1 cellular context compared by ENCODE assay signal in genomic region chr1:221961532-221962292, GRCh38.
TF ChIP-seq lines count a peak whose summit lies in the region.

No MANE protein-coding gene starts in this region.

TF ChIP-seq in K562, 482 proteins besides CTCF, POLR2A, EP300 and RAD21 (continued from another document and continues in another):
- no peak for TF ChIP-seq BCLAF1 (IDR thresholded peaks at IDR 0.05; ENCODE audit: borderline replicate concordance in 1 of 2, control insufficient read depth in 1 of 2, low read depth in 2 of 2, low read length in 1 of 2)
- peak; percentile 62; the same call in 1 of the 2 replicates for TF ChIP-seq IFI16 (CRISPR knock-in tag; IDR thresholded peaks at IDR 0.05)
- TF ChIP-seq GTF3C2 (IDR thresholded peaks at IDR 0.05; ENCODE audit: borderline replicate concordance, extremely low read depth, insufficient read length): no peak
- no peak for TF ChIP-seq ZNF140 (CRISPR knock-in tag; IDR thresholded peaks at IDR 0.05)
- peak; percentile 27; the same call in 1 of the 2 replicates for TF ChIP-seq ATF4 (CRISPR knock-in tag; IDR thresholded peaks at IDR 0.05)
- no peak for TF ChIP-seq ADNP (tag; IDR thresholded peaks at IDR 0.05)
- no peak for TF ChIP-seq GATA2 (CRISPR knock-in tag; IDR thresholded peaks at IDR 0.05)
- no peak for TF ChIP-seq YY1 (IDR thresholded peaks at IDR 0.05; ENCODE audit: borderline replicate concordance in 1 of 3, control insufficient read depth in 1 of 3, extremely low read depth in 1 of 3, insufficient read depth in 3 of 3, insufficient read length in 1 of 3, insufficient replicate concordance in 2 of 3, low read depth in 1 of 3, low read length in 2 of 3)
- no peak for TF ChIP-seq ZNF609 (CRISPR knock-in tag; IDR thresholded peaks at IDR 0.05; ENCODE audit: borderline replicate concordance)
- no peak for TF ChIP-seq ZNF41 (CRISPR knock-in tag; conservative IDR thresholded peaks at IDR 0.05)
- TF ChIP-seq KAT7 (CRISPR knock-in tag; IDR thresholded peaks at IDR 0.05; ENCODE audit: borderline replicate concordance): no peak
- TF ChIP-seq CC2D1A (IDR thresholded peaks at IDR 0.05): no peak
- TF ChIP-seq NR2C2 (CRISPR knock-in tag; IDR thresholded peaks at IDR 0.05): no peak
- peak; percentile 45; the same call in 1 of the 2 replicates for TF ChIP-seq NR2C2 (tag; IDR thresholded peaks at IDR 0.05)
- no peak for TF ChIP-seq FUS (optimal IDR thresholded peaks at IDR 0.05; ENCODE audit: low read depth, low read length)
- TF ChIP-seq SMARCA4 (IDR thresholded peaks at IDR 0.05): peak; percentile 63; the same call in 1 of the 2 replicates
- no peak for TF ChIP-seq CBFA2T2 (conservative IDR thresholded peaks at IDR 0.05)
- no peak for TF ChIP-seq MAX (CRISPR knock-in tag; IDR thresholded peaks at IDR 0.05)
- TF ChIP-seq FOXJ2 (tag; IDR thresholded peaks at IDR 0.05): no peak
- peak; percentile 52; the same call in 1 of the 2 replicates for TF ChIP-seq RAD51 (IDR thresholded peaks at IDR 0.05; ENCODE audit: borderline replicate concordance, low read depth)
- TF ChIP-seq ZBTB12 (CRISPR knock-in tag; IDR thresholded peaks at IDR 0.05): 0 out of 2 replicates have a peak, but pooled peaks have one; percentile 14
- TF ChIP-seq DEAF1 (CRISPR knock-in tag; IDR thresholded peaks at IDR 0.05): peak; percentile 28; the same call in 1 of the 2 replicates
- no peak for TF ChIP-seq BACH1 (tag; IDR thresholded peaks at IDR 0.05)
- TF ChIP-seq ZBTB17 (CRISPR knock-in tag; IDR thresholded peaks at IDR 0.05): peak; percentile 43; the same call in 1 of the 2 replicates
- no peak for TF ChIP-seq CAMTA2 (CRISPR knock-in tag; conservative IDR thresholded peaks at IDR 0.05)
- TF ChIP-seq POLR2H (tag; IDR thresholded peaks at IDR 0.05; ENCODE audit: low read depth): no peak
- no peak for TF ChIP-seq MYBL2 (IDR thresholded peaks at IDR 0.05; ENCODE audit: low read depth)
- TF ChIP-seq MYBL2 (CRISPR knock-in tag; IDR thresholded peaks at IDR 0.05; ENCODE audit: borderline replicate concordance): no peak
- TF ChIP-seq MEIS2 (IDR thresholded peaks at IDR 0.05; ENCODE audit: partially characterized antibody): peak; percentile 34
- TF ChIP-seq NFATC3 (IDR thresholded peaks at IDR 0.05): no peak
- TF ChIP-seq MTA2 (IDR thresholded peaks at IDR 0.05; ENCODE audit: low read depth): no peak
- no peak for TF ChIP-seq REST (CRISPR knock-in tag; IDR thresholded peaks at IDR 0.05; ENCODE audit: low read depth)
- TF ChIP-seq SIN3A (IDR thresholded peaks at IDR 0.05; ENCODE audit: borderline replicate concordance in 2 of 2, control insufficient read depth in 1 of 2, low read depth in 2 of 2, low read length in 2 of 2): no peak
- TF ChIP-seq ZNF764 (CRISPR knock-in tag; IDR thresholded peaks at IDR 0.05; ENCODE audit: low read depth): no peak
- no peak for TF ChIP-seq ZNF12 (CRISPR knock-in tag; IDR thresholded peaks at IDR 0.05)
- TF ChIP-seq HLTF (IDR thresholded peaks at IDR 0.05): no peak
- TF ChIP-seq ZNF239 (CRISPR knock-in tag; IDR thresholded peaks at IDR 0.05): peak; percentile 16; the same call in 1 of the 2 replicates
- TF ChIP-seq SMAD2 (IDR thresholded peaks at IDR 0.05; ENCODE audit: low read depth, low read length): no peak
- no peak for TF ChIP-seq PHF20 (IDR thresholded peaks at IDR 0.05; ENCODE audit: partially characterized antibody)
- no peak for TF ChIP-seq SP2 (IDR thresholded peaks at IDR 0.05; ENCODE audit: extremely low read depth, low read depth, low read length, poor library complexity, severe bottlenecking)
- TF ChIP-seq ZNF695 (CRISPR knock-in tag; IDR thresholded peaks at IDR 0.05): no peak
- TF ChIP-seq USF2 (CRISPR knock-in tag; IDR thresholded peaks at IDR 0.05): peak; percentile 54; the same call in 1 of the 2 replicates
- TF ChIP-seq ZNF75A (CRISPR knock-in tag; IDR thresholded peaks at IDR 0.05): peak; percentile 9; the same call in 1 of the 2 replicates
- TF ChIP-seq XRCC5 (IDR thresholded peaks at IDR 0.05; ENCODE audit: low read depth, low read length): no peak
- TF ChIP-seq TARDBP (IDR thresholded peaks at IDR 0.05): no peak
- peak; percentile 68; the same call in 1 of the 2 replicates for TF ChIP-seq JUN (IDR thresholded peaks at IDR 0.05; ENCODE audit: borderline replicate concordance, low read depth, low read length)
- no peak for TF ChIP-seq JUN (CRISPR knock-in tag; IDR thresholded peaks at IDR 0.05; ENCODE audit: borderline replicate concordance)
